Comparison of ENCODE assay signal across 1 cellular context in the genomic region with DNA sequence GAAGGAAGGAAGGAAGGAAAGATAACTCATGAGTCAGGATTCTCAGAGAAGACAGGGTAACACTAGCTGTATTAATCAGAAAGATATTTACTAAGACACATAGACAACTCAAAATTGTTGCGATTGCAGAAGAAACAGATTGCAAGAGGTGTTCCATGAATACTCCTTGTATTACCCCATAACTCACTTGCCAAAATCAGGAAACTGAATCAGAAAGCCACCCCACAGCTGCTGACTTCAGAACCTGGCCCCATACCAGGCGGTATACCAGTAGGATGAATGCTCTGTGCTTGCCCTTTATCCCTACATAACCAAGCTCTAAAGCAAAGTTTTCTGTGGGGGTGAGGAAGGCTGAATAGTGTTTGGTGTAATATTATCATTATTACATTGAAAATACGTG.
TF ChIP-seq lines count a peak whose summit lies in the region.

No MANE protein-coding gene starts in this region.

TF ChIP-seq in GM23338, 12 proteins besides CTCF, POLR2A, EP300 and RAD21 (continued from another document):
- TF ChIP-seq, protein P1, sequence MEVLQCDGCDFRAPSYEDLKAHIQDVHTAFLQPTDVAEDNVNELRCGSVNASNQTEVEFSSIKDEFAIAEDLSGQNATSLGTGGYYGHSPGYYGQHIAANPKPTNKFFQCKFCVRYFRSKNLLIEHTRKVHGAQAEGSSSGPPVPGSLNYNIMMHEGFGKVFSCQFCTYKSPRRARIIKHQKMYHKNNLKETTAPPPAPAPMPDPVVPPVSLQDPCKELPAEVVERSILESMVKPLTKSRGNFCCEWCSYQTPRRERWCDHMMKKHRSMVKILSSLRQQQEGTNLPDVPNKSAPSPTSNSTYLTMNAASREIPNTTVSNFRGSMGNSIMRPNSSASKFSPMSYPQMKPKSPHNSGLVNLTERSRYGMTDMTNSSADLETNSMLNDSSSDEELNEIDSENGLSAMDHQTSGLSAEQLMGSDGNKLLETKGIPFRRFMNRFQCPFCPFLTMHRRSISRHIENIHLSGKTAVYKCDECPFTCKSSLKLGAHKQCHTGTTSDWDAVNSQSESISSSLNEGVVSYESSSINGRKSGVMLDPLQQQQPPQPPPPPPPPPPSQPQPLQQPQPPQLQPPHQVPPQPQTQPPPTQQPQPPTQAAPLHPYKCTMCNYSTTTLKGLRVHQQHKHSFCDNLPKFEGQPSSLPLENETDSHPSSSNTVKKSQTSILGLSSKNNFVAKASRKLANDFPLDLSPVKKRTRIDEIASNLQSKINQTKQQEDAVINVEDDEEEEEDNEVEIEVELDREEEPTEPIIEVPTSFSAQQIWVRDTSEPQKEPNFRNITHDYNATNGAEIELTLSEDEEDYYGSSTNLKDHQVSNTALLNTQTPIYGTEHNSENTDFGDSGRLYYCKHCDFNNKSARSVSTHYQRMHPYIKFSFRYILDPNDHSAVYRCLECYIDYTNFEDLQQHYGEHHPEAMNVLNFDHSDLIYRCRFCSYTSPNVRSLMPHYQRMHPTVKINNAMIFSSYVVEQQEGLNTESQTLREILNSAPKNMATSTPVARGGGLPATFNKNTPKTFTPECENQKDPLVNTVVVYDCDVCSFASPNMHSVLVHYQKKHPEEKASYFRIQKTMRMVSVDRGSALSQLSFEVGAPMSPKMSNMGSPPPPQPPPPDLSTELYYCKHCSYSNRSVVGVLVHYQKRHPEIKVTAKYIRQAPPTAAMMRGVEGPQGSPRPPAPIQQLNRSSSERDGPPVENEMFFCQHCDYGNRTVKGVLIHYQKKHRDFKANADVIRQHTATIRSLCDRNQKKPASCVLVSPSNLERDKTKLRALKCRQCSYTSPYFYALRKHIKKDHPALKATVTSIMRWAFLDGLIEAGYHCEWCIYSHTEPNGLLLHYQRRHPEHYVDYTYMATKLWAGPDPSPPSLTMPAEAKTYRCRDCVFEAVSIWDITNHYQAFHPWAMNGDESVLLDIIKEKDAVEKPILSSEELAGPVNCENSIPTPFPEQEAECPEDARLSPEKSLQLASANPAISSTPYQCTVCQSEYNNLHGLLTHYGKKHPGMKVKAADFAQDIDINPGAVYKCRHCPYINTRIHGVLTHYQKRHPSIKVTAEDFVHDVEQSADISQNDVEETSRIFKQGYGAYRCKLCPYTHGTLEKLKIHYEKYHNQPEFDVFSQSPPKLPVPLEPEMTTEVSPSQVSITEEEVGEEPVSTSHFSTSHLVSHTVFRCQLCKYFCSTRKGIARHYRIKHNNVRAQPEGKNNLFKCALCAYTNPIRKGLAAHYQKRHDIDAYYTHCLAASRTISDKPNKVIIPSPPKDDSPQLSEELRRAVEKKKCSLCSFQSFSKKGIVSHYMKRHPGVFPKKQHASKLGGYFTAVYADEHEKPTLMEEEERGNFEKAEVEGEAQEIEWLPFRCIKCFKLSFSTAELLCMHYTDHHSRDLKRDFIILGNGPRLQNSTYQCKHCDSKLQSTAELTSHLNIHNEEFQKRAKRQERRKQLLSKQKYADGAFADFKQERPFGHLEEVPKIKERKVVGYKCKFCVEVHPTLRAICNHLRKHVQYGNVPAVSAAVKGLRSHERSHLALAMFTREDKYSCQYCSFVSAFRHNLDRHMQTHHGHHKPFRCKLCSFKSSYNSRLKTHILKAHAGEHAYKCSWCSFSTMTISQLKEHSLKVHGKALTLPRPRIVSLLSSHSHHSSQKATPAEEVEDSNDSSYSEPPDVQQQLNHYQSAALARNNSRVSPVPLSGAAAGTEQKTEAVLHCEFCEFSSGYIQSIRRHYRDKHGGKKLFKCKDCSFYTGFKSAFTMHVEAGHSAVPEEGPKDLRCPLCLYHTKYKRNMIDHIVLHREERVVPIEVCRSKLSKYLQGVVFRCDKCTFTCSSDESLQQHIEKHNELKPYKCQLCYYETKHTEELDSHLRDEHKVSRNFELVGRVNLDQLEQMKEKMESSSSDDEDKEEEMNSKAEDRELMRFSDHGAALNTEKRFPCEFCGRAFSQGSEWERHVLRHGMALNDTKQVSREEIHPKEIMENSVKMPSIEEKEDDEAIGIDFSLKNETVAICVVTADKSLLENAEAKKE (CRISPR knock-in tag; IDR thresholded peaks at IDR 0.05), result no peak
- TF ChIP-seq, protein P2, sequence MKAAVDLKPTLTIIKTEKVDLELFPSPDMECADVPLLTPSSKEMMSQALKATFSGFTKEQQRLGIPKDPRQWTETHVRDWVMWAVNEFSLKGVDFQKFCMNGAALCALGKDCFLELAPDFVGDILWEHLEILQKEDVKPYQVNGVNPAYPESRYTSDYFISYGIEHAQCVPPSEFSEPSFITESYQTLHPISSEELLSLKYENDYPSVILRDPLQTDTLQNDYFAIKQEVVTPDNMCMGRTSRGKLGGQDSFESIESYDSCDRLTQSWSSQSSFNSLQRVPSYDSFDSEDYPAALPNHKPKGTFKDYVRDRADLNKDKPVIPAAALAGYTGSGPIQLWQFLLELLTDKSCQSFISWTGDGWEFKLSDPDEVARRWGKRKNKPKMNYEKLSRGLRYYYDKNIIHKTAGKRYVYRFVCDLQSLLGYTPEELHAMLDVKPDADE (IDR thresholded peaks at IDR 0.05), result no peak
- TF ChIP-seq ZNF114 (CRISPR knock-in tag; IDR thresholded peaks at IDR 0.05), result no peak
TF ChIP-seq in GM23338: peak in this region for 0.
